8 cellular contexts compared by ENCODE assay signal in genomic region chr1:161382214-161383019, GRCh38. TPM values are rescaled to one million over a fixed set of nuclear protein-coding genes. Genes with fewer than 3 reads are reported as not detected.
DNase-seq lines count a peak whose midpoint lies in the region; ATAC-seq and TF ChIP-seq lines count a peak whose summit lies in the region.

No MANE protein-coding gene starts in this region.

- H2AFZ ChIP-seq in mammary epithelial cell (ENCODE audit: low read depth, low read length): peak overlapping the region; percentile 95

- H3K9me3 ChIP-seq in mammary epithelial cell (replicated peaks; ENCODE audit: insufficient read depth, low read length) (no peaks in the 10 kb centered on the region), stomach smooth muscle (ENCODE audit: control insufficient read depth in 2 of 2, low read length in 2 of 2) (no peaks in the 10 kb centered on the region)

- H3K27me3 ChIP-seq in mammary epithelial cell (ENCODE audit: insufficient read depth, low read length): no peaks in the 10 kb centered on the region
- no peaks in the 10 kb centered on the region for H3K27me3 ChIP-seq in kidney epithelial cell (ENCODE audit: control insufficient read depth, insufficient read depth, low read length)
- no peaks in the 10 kb centered on the region for H3K27me3 ChIP-seq in stomach smooth muscle (ENCODE audit: control insufficient read depth in 1 of 2, insufficient read depth in 2 of 2, low read length in 2 of 2)

- DNase-seq in DMS153 treated with DMSO at 0.1 percent for 48 hours (lab: John Stamatoyannopoulos, UW; ENCODE audit: unreplicated experiment) (peak; percentile 66), HS-5 (ENCODE audit: low read depth) (peak; percentile 73), NCI-H82 (lab: John Stamatoyannopoulos, UW) (peak; percentile 86), mammary epithelial cell (peak; percentile 80), kidney epithelial cell (ENCODE audit: low read depth) (no peak)
- DNase-seq in NK-92 treated with Interleukin-12 subunit alpha and Interleukin-12 subunit beta, amount 100 ng/mL, for 24 hours (lab: John Stamatoyannopoulos, UW): no peak

- WGBS in mammary epithelial cell (ENCODE audit: low coverage, missing lambda C conversion rate): 4% methylated on average over 4 of the region's 4 CpGs

- dilution Hi-C loops in mammary epithelial cell (cut with HindIII; ENCODE audit: low sequenced_read_pairs): loop anchor here (25.0 kb wide), 1 partner anchor 170 kb away; the partner anchor contains the start of genes APOA2, FCER1G and NDUFS2

- peak overlapping the region; percentile 71 for H3K4me2 ChIP-seq in mammary epithelial cell (ENCODE audit: insufficient read depth, low read depth, low read length)

- CTCF ChIA-PET in mammary epithelial cell (lab: Charles Lee; ENCODE audit: low non-redundant PET): interaction anchor here (0.6 to 1.6 kb wide), 5 partner anchors 91 to 229 kb away, joined by 3 to 15 read pairs (median 3); partner anchors contain the start of genes TOMM40L and UFC1

- in situ Hi-C loops in mammary epithelial cell (cut with MboI; ENCODE audit: low sequenced_read_pairs in 2 of 2): loop anchor here in 1 of 2 donors (10.0 kb wide), 2 partner anchors 158 to 188 kb away; partner anchors contain the start of genes ADAMTS4, APOA2 and TOMM40L

- H3K27ac ChIP-seq in mammary epithelial cell (ENCODE audit: insufficient read depth, low read depth, low read length) (peak overlapping the region; percentile 91), stomach smooth muscle (ENCODE audit: low read length) (peak overlapping the region; percentile 37)

- intact Hi-C loops in mammary epithelial cell (cut with micrococcal nuclease): loop anchor here (1.0 kb wide), 3 partner anchors 68 to 190 kb away; partner anchors contain the start of gene SDHC

- TF ChIP-seq CTCF in mammary epithelial cell (conservative IDR thresholded peaks at IDR 0.05 in 1 of 2, IDR thresholded peaks at IDR 0.05 in 1 of 2; ENCODE audit: extremely low read depth in 1 of 2, insufficient read depth in 1 of 2, low read depth in 1 of 2, low read length in 2 of 2) (peak; percentile 47 to 63), kidney epithelial cell (IDR thresholded peaks at IDR 0.05; ENCODE audit: insufficient read depth, low read length, poor library complexity, severe bottlenecking) (peak; percentile 43)

- no peak for ATAC-seq in GM18858 (IDR thresholded peaks at IDR 0.05; ENCODE audit: unreplicated experiment)

- H4K20me1 ChIP-seq in mammary epithelial cell (ENCODE audit: insufficient read depth, low read length): no peaks in the 10 kb centered on the region

- H3K4me3 ChIP-seq in mammary epithelial cell (replicated peaks in 1 of 3; ENCODE audit: insufficient read depth in 1 of 3, low read depth in 2 of 3, low read length in 3 of 3) (peak overlapping the region in 2 of 3 experiments; percentile 5 to 26), kidney epithelial cell (ENCODE audit: low read depth, low read length) (no peak overlapping the region), stomach smooth muscle (ENCODE audit: low read length in 2 of 2) (no peak overlapping the region)

- H3K9ac ChIP-seq in mammary epithelial cell (ENCODE audit: insufficient read depth, low read length) (peak overlapping the region; percentile 44), stomach smooth muscle (ENCODE audit: low read length in 2 of 2) (peak overlapping the region; percentile 14 to 64)

- H3K4me1 ChIP-seq in mammary epithelial cell (ENCODE audit: insufficient read depth, low read length): peaks cover 20% of the 10 kb centered on the region
- peaks cover 2% of the 10 kb centered on the region for H3K4me1 ChIP-seq in stomach smooth muscle (ENCODE audit: control insufficient read depth, insufficient read depth, low read length)

- TSS peak; percentile 37 for BruUV-seq in mammary epithelial cell (replicated peaks; lab: Mats Ljungman, UMichigan)

- H3K79me2 ChIP-seq in mammary epithelial cell (ENCODE audit: insufficient read depth, low read length): no peaks in the 10 kb centered on the region

- no peaks in the 10 kb centered on the region for H3K36me3 ChIP-seq in mammary epithelial cell (ENCODE audit: insufficient read depth, low read length)
- H3K36me3 ChIP-seq in kidney epithelial cell (ENCODE audit: control insufficient read depth, insufficient read depth, low read length): no peaks in the 10 kb centered on the region
- no peaks in the 10 kb centered on the region for H3K36me3 ChIP-seq in stomach smooth muscle (ENCODE audit: control insufficient read depth in 2 of 2, insufficient read depth in 2 of 2, low read length in 2 of 2)

RNA-seq across cellular contexts. Expression of gene CFAP126, which starts 14.7 kb away (rescaled TPM):
- total RNA-seq in mammary epithelial cell (not detected), kidney epithelial cell (not detected in 2 replicates)
- not detected for polyA plus RNA-seq in mammary epithelial cell
- polyA minus RNA-seq in mammary epithelial cell: not detected

Comparison
In these comparisons a context has a peak if more than half of its experiments do, and no peak if none do; other contexts are left out.
1. DNase-seq: peak in DMS153 treated with DMSO at 0.1 percent for 48 hours (single experiment), HS-5 (single experiment), NCI-H82 (single experiment) and mammary epithelial cell (single experiment); none in kidney epithelial cell (single experiment) and NK-92 treated with Interleukin-12 subunit alpha and Interleukin-12 subunit beta, amount 100 ng/mL, for 24 hours (single experiment).
2. H3K4me3 ChIP-seq: peak in mammary epithelial cell (2 of 3); none in kidney epithelial cell (single experiment) and stomach smooth muscle (0 of 2).